Comparison of ENCODE assay signal across 1 cellular context in genomic region chr6:15280023-15280422, GRCh38.
TF ChIP-seq lines count a peak whose summit lies in the region.

No MANE protein-coding gene starts in this region.

TF ChIP-seq in HepG2, 621 proteins besides CTCF, POLR2A, EP300 and RAD21 (continues in another document):
- TF ChIP-seq FOXP1 (IDR thresholded peaks at IDR 0.05) (no peak), FOXP1 (CRISPR knock-in tag; IDR thresholded peaks at IDR 0.05) (peak; percentile 50), FOXJ3 (CRISPR knock-in tag; IDR thresholded peaks at IDR 0.05; ENCODE audit: borderline replicate concordance) (peak; percentile 43; the same call in 1 of the 2 replicates), MIER3 (CRISPR knock-in tag; IDR thresholded peaks at IDR 0.05; ENCODE audit: borderline replicate concordance) (no peak), ZNF570 (CRISPR knock-in tag; IDR thresholded peaks at IDR 0.05; ENCODE audit: borderline replicate concordance) (no peak), ZNF275 (CRISPR knock-in tag; IDR thresholded peaks at IDR 0.05; ENCODE audit: borderline replicate concordance) (no peak), SOX6 (IDR thresholded peaks at IDR 0.05) (no peak), SOX6 (CRISPR knock-in tag; IDR thresholded peaks at IDR 0.05) (peak; percentile 49; the same call in 1 of the 2 replicates), YY1 (IDR thresholded peaks at IDR 0.05; ENCODE audit: insufficient read depth, insufficient replicate concordance, low read depth, low read length) (no peak), ZC3H4 (CRISPR knock-in tag; IDR thresholded peaks at IDR 0.05; ENCODE audit: borderline replicate concordance) (no peak), SOX13 (IDR thresholded peaks at IDR 0.05) (no peak), SOX13 (CRISPR knock-in tag; conservative IDR thresholded peaks at IDR 0.05 in 1 of 2, IDR thresholded peaks at IDR 0.05 in 1 of 2) (peak in 1 of 2 experiments; percentile 46; a peak in 1 of 4 replicates), CEBPG (CRISPR knock-in tag; IDR thresholded peaks at IDR 0.05) (peak; percentile 34; the same call in 1 of the 2 replicates), ZSCAN12 (CRISPR knock-in tag; IDR thresholded peaks at IDR 0.05) (no peak), SNAPC2 (CRISPR knock-in tag; IDR thresholded peaks at IDR 0.05) (0 out of 2 replicates have a peak, but pooled peaks have one; percentile 5), NFKBIZ (CRISPR knock-in tag; IDR thresholded peaks at IDR 0.05) (no peak), SOX5 (CRISPR knock-in tag; IDR thresholded peaks at IDR 0.05; ENCODE audit: borderline replicate concordance) (peak; percentile 34; the same call in 1 of the 2 replicates), CREB1 (IDR thresholded peaks at IDR 0.05) (no peak), CREB1 (CRISPR knock-in tag; IDR thresholded peaks at IDR 0.05) (0 out of 2 replicates have a peak, but pooled peaks have one; percentile 11), TCF7 (IDR thresholded peaks at IDR 0.05; ENCODE audit: low read depth) (no peak), TAF15 (IDR thresholded peaks at IDR 0.05; ENCODE audit: low read depth, low read length, poor library complexity, severe bottlenecking) (no peak), SAP130 (CRISPR knock-in tag; IDR thresholded peaks at IDR 0.05; ENCODE audit: low read depth) (peak; percentile 38; the same call in 1 of the 2 replicates), HNF1A (IDR thresholded peaks at IDR 0.05; ENCODE audit: low read depth) (0 out of 2 replicates have a peak, but pooled peaks have one; percentile 14), HNF1A (CRISPR knock-in tag; IDR thresholded peaks at IDR 0.05; ENCODE audit: borderline replicate concordance) (no peak; the same call in 1 of the 2 replicates)
- TF ChIP-seq, protein P1, sequence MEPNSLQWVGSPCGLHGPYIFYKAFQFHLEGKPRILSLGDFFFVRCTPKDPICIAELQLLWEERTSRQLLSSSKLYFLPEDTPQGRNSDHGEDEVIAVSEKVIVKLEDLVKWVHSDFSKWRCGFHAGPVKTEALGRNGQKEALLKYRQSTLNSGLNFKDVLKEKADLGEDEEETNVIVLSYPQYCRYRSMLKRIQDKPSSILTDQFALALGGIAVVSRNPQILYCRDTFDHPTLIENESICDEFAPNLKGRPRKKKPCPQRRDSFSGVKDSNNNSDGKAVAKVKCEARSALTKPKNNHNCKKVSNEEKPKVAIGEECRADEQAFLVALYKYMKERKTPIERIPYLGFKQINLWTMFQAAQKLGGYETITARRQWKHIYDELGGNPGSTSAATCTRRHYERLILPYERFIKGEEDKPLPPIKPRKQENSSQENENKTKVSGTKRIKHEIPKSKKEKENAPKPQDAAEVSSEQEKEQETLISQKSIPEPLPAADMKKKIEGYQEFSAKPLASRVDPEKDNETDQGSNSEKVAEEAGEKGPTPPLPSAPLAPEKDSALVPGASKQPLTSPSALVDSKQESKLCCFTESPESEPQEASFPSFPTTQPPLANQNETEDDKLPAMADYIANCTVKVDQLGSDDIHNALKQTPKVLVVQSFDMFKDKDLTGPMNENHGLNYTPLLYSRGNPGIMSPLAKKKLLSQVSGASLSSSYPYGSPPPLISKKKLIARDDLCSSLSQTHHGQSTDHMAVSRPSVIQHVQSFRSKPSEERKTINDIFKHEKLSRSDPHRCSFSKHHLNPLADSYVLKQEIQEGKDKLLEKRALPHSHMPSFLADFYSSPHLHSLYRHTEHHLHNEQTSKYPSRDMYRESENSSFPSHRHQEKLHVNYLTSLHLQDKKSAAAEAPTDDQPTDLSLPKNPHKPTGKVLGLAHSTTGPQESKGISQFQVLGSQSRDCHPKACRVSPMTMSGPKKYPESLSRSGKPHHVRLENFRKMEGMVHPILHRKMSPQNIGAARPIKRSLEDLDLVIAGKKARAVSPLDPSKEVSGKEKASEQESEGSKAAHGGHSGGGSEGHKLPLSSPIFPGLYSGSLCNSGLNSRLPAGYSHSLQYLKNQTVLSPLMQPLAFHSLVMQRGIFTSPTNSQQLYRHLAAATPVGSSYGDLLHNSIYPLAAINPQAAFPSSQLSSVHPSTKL (CRISPR knock-in tag; IDR thresholded peaks at IDR 0.05): peak; percentile 30; the same call in 1 of the 2 replicates
- TF ChIP-seq, protein P2, sequence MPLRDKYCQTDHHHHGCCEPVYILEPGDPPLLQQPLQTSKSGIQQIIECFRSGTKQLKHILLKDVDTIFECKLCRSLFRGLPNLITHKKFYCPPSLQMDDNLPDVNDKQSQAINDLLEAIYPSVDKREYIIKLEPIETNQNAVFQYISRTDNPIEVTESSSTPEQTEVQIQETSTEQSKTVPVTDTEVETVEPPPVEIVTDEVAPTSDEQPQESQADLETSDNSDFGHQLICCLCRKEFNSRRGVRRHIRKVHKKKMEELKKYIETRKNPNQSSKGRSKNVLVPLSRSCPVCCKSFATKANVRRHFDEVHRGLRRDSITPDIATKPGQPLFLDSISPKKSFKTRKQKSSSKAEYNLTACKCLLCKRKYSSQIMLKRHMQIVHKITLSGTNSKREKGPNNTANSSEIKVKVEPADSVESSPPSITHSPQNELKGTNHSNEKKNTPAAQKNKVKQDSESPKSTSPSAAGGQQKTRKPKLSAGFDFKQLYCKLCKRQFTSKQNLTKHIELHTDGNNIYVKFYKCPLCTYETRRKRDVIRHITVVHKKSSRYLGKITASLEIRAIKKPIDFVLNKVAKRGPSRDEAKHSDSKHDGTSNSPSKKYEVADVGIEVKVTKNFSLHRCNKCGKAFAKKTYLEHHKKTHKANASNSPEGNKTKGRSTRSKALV (CRISPR knock-in tag; IDR thresholded peaks at IDR 0.05): 0 out of 2 replicates have a peak, but pooled peaks have one; percentile 32
- TF ChIP-seq, protein P3, sequence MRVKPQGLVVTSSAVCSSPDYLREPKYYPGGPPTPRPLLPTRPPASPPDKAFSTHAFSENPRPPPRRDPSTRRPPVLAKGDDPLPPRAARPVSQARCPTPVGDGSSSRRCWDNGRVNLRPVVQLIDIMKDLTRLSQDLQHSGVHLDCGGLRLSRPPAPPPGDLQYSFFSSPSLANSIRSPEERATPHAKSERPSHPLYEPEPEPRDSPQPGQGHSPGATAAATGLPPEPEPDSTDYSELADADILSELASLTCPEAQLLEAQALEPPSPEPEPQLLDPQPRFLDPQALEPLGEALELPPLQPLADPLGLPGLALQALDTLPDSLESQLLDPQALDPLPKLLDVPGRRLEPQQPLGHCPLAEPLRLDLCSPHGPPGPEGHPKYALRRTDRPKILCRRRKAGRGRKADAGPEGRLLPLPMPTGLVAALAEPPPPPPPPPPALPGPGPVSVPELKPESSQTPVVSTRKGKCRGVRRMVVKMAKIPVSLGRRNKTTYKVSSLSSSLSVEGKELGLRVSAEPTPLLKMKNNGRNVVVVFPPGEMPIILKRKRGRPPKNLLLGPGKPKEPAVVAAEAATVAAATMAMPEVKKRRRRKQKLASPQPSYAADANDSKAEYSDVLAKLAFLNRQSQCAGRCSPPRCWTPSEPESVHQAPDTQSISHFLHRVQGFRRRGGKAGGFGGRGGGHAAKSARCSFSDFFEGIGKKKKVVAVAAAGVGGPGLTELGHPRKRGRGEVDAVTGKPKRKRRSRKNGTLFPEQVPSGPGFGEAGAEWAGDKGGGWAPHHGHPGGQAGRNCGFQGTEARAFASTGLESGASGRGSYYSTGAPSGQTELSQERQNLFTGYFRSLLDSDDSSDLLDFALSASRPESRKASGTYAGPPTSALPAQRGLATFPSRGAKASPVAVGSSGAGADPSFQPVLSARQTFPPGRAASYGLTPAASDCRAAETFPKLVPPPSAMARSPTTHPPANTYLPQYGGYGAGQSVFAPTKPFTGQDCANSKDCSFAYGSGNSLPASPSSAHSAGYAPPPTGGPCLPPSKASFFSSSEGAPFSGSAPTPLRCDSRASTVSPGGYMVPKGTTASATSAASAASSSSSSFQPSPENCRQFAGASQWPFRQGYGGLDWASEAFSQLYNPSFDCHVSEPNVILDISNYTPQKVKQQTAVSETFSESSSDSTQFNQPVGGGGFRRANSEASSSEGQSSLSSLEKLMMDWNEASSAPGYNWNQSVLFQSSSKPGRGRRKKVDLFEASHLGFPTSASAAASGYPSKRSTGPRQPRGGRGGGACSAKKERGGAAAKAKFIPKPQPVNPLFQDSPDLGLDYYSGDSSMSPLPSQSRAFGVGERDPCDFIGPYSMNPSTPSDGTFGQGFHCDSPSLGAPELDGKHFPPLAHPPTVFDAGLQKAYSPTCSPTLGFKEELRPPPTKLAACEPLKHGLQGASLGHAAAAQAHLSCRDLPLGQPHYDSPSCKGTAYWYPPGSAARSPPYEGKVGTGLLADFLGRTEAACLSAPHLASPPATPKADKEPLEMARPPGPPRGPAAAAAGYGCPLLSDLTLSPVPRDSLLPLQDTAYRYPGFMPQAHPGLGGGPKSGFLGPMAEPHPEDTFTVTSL (CRISPR knock-in tag; IDR thresholded peaks at IDR 0.05; ENCODE audit: borderline replicate concordance): peak; percentile 50; the same call in 1 of the 2 replicates
- TF ChIP-seq, protein P4, sequence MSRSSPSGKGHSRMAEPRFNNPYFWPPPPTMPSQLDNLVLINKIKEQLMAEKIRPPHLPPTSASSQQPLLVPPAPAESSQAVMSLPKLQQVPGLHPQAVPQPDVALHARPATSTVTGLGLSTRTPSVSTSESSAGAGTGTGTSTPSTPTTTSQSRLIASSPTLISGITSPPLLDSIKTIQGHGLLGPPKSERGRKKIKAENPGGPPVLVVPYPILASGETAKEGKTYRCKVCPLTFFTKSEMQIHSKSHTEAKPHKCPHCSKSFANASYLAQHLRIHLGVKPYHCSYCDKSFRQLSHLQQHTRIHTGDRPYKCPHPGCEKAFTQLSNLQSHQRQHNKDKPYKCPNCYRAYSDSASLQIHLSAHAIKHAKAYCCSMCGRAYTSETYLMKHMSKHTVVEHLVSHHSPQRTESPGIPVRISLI (CRISPR knock-in tag; IDR thresholded peaks at IDR 0.05; ENCODE audit: borderline replicate concordance): peak; percentile 94
- TF ChIP-seq, protein P5, sequence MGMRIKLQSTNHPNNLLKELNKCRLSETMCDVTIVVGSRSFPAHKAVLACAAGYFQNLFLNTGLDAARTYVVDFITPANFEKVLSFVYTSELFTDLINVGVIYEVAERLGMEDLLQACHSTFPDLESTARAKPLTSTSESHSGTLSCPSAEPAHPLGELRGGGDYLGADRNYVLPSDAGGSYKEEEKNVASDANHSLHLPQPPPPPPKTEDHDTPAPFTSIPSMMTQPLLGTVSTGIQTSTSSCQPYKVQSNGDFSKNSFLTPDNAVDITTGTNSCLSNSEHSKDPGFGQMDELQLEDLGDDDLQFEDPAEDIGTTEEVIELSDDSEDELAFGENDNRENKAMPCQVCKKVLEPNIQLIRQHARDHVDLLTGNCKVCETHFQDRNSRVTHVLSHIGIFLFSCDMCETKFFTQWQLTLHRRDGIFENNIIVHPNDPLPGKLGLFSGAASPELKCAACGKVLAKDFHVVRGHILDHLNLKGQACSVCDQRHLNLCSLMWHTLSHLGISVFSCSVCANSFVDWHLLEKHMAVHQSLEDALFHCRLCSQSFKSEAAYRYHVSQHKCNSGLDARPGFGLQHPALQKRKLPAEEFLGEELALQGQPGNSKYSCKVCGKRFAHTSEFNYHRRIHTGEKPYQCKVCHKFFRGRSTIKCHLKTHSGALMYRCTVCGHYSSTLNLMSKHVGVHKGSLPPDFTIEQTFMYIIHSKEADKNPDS (CRISPR knock-in tag; IDR thresholded peaks at IDR 0.05): peak; percentile 97
- TF ChIP-seq, protein P6, sequence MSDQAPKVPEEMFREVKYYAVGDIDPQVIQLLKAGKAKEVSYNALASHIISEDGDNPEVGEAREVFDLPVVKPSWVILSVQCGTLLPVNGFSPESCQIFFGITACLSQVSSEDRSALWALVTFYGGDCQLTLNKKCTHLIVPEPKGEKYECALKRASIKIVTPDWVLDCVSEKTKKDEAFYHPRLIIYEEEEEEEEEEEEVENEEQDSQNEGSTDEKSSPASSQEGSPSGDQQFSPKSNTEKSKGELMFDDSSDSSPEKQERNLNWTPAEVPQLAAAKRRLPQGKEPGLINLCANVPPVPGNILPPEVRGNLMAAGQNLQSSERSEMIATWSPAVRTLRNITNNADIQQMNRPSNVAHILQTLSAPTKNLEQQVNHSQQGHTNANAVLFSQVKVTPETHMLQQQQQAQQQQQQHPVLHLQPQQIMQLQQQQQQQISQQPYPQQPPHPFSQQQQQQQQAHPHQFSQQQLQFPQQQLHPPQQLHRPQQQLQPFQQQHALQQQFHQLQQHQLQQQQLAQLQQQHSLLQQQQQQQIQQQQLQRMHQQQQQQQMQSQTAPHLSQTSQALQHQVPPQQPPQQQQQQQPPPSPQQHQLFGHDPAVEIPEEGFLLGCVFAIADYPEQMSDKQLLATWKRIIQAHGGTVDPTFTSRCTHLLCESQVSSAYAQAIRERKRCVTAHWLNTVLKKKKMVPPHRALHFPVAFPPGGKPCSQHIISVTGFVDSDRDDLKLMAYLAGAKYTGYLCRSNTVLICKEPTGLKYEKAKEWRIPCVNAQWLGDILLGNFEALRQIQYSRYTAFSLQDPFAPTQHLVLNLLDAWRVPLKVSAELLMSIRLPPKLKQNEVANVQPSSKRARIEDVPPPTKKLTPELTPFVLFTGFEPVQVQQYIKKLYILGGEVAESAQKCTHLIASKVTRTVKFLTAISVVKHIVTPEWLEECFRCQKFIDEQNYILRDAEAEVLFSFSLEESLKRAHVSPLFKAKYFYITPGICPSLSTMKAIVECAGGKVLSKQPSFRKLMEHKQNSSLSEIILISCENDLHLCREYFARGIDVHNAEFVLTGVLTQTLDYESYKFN (CRISPR knock-in tag; conservative IDR thresholded peaks at IDR 0.05): peak; percentile 56; the same call in 1 of the 2 replicates
